ENCODE assay signal across 16 cellular contexts in genomic region chr17:60039096-60039495, GRCh38.
"Had no signal": no experiment of that assay in that cellular context is flagged by ENCODE, and none has a peak within 500 bp of the region (broad histone marks: within the 10 kb centered on the region; RNA-seq: fewer than 3 reads in every experiment).

No MANE protein-coding gene starts in this region.

- H3K4me1 ChIP-seq: colonic mucosa had no signal

- FAIRE-seq: small intestine had no signal

- ATAC-seq: lower lobe of right lung; stimulated activated naive B cell treated with anti-CD40 and anti-IgM and Interleukin-4, amounts not matched to agents 10 μg/mL and 1 μg/mL and 100 μg/mL, for 72 hours had no signal

- H3K4me3 ChIP-seq: colonic mucosa, lower lobe of right lung, tibial nerve had no signal

- H3K27ac ChIP-seq: colonic mucosa, lower lobe of right lung, neutrophil, tibial nerve had no signal

- H3K4me3 Mint-ChIP-seq: activated B cell treated with CpG ODN at 0.5 μM for 24 hours; activated CD4-positive, alpha-beta T cell treated with anti-CD3 and anti-CD28 coated beads, Interleukin-2, amount 10 ng/mL, durations not matched to agents 24 days and 14 days; activated naive CD4-positive, alpha-beta T cell treated with anti-CD3 and anti-CD28 coated beads for 36 hours; naive B cell; stimulated activated naive B cell treated with anti-CD40 and anti-IgM and Interleukin-4, amounts not matched to agents 10 μg/mL and 1 μg/mL and 100 μg/mL, for 72 hours had no signal

- DNase-seq: activated B cell treated with CpG ODN at 0.5 μM for 24 hours; activated CD4-positive, alpha-beta T cell treated with anti-CD3 and anti-CD28 coated beads, Interleukin-2, amount 10 ng/mL, durations not matched to agents 24 days and 14 days; activated CD8-positive, alpha-beta memory T cell treated with anti-CD3 and anti-CD28 coated beads for 24 hours; activated naive CD4-positive, alpha-beta T cell treated with anti-CD3 and anti-CD28 coated beads for 36 hours; caudate nucleus; colonic mucosa; effector memory CD4-positive, alpha-beta T cell; erythroblast; hypothalamus; lower lobe of right lung; midbrain; naive B cell; small intestine; stimulated activated naive B cell treated with anti-CD40 and anti-IgM and Interleukin-4, amounts not matched to agents 10 μg/mL and 1 μg/mL and 100 μg/mL, for 72 hours had no signal

- H3K36me3 ChIP-seq: colonic mucosa had no signal

- H3K9me3 ChIP-seq: colonic mucosa, lower lobe of right lung, neutrophil, tibial nerve had no signal

- H3K27ac Mint-ChIP-seq: activated B cell treated with CpG ODN at 0.5 μM for 24 hours; activated CD4-positive, alpha-beta T cell treated with anti-CD3 and anti-CD28 coated beads, Interleukin-2, amount 10 ng/mL, durations not matched to agents 24 days and 14 days; activated naive CD4-positive, alpha-beta T cell treated with anti-CD3 and anti-CD28 coated beads for 36 hours; naive B cell; stimulated activated naive B cell treated with anti-CD40 and anti-IgM and Interleukin-4, amounts not matched to agents 10 μg/mL and 1 μg/mL and 100 μg/mL, for 72 hours had no signal

- H3K27me3 ChIP-seq: colonic mucosa had no signal

- H3K9me3 Mint-ChIP-seq: activated B cell treated with CpG ODN at 0.5 μM for 24 hours; activated CD4-positive, alpha-beta T cell treated with anti-CD3 and anti-CD28 coated beads, Interleukin-2, amount 10 ng/mL, durations not matched to agents 24 days and 14 days; activated naive CD4-positive, alpha-beta T cell treated with anti-CD3 and anti-CD28 coated beads for 36 hours; naive B cell; stimulated activated naive B cell treated with anti-CD40 and anti-IgM and Interleukin-4, amounts not matched to agents 10 μg/mL and 1 μg/mL and 100 μg/mL, for 72 hours had no signal
